In the genomic region with DNA sequence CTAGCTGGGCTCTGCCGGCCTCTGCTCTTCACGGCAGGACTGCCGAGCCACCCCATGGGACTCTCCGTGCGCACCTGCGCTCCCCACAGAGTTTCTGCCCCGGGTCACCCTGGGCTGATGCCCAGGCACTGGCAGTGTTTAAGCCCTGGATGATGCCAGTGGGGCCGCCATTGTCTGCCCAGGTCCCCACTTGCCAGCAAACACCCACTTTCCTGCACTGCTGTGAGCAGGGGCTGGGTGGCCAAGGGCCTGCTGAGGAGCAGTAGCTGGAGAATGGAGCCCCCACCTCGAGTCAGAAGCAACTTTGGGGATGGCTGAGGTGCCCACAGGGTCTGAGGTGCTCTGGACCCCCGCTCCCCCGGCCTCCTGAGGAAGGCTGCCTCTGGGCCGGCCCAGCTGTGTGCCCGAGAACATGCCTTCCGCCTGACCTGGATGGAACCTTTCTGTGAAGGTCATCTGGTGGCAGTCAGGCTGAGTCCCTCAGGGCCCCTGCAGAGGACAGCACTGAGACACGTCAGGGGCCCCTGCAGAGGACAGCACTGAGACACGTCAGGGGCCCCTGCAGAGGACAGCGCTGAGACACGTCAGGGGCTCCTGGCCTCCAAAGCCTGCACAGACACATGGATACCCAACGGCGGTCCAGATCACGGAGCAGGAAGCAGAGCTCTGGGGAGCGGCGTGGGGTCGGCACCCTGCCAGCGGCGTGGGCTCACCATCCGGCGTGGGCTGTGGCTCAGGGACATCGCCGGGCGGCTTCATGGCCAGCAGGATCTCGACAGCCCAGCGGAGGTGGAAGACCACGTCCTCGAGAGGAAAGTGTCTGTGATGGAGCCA, we compare ENCODE assay signal across 18 cellular contexts.
DNase-seq lines count a peak whose midpoint lies in the region; ATAC-seq and TF ChIP-seq lines count a peak whose summit lies in the region.
"Had no signal": no experiment of that assay in that cellular context is flagged by ENCODE, and none has a peak within 500 bp of the region (broad histone marks: within the 10 kb centered on the region; RNA-seq: fewer than 3 reads in every experiment).

No MANE protein-coding gene starts in this region.

- H3K4me1 ChIP-seq in left ventricle myocardium inferior (no peaks in the 10 kb centered on the region), mucosa of descending colon (ENCODE audit: low read depth) (no peaks in the 10 kb centered on the region), upper lobe of right lung (no peaks in the 10 kb centered on the region), adrenal gland (replicated peaks in 1 of 2) (no peaks in the 10 kb centered on the region)

- H3K36me3 ChIP-seq in left ventricle myocardium inferior: no peaks in the 10 kb centered on the region
- no peaks in the 10 kb centered on the region for H3K36me3 ChIP-seq in mucosa of descending colon (ENCODE audit: low read depth)
- H3K36me3 ChIP-seq in upper lobe of right lung: no peaks in the 10 kb centered on the region
- H3K36me3 ChIP-seq in adrenal gland (replicated peaks in 1 of 2): no peaks in the 10 kb centered on the region

- H3K4me3 ChIP-seq in left ventricle myocardium inferior: no peak overlapping the region
- H3K4me3 ChIP-seq in mucosa of descending colon: no peak overlapping the region
- H3K4me3 ChIP-seq in upper lobe of right lung: no peak overlapping the region
- no peak overlapping the region for H3K4me3 ChIP-seq in foreskin fibroblast (ENCODE audit: low read depth in 1 of 2, low read length in 2 of 2)
- no peak overlapping the region for H3K4me3 ChIP-seq in adrenal gland
- H3K4me3 ChIP-seq: GM23248 had no signal

- TF ChIP-seq CTCF in left ventricle myocardium inferior (IDR thresholded peaks at IDR 0.05; ENCODE audit: borderline replicate concordance): no peak
- no peak for TF ChIP-seq CTCF in mucosa of descending colon (IDR thresholded peaks at IDR 0.05)
- no peak for TF ChIP-seq CTCF in upper lobe of right lung (IDR thresholded peaks at IDR 0.05)
- TF ChIP-seq CTCF in foreskin fibroblast (IDR thresholded peaks at IDR 0.05; ENCODE audit: low read depth, low read length): no peak
- TF ChIP-seq CTCF in adrenal gland (IDR thresholded peaks at IDR 0.05): no peak

- H3K27me3 ChIP-seq in left ventricle myocardium inferior (ENCODE audit: low read depth) (peaks cover 60% of the 10 kb centered on the region), upper lobe of right lung (peaks cover 36% of the 10 kb centered on the region), adrenal gland (peaks cover 21% of the 10 kb centered on the region)

- no peak overlapping the region for H3K27ac ChIP-seq in left ventricle myocardium inferior (replicated peaks)
- no peak overlapping the region for H3K27ac ChIP-seq in upper lobe of right lung
- H3K27ac ChIP-seq in adrenal gland: no peak overlapping the region
- H3K27ac ChIP-seq: GM23248, KMS-11 had no signal

- peak; percentile 32 for DNase-seq in Right ventricle myocardium superior
- no peak for DNase-seq in left ventricle myocardium inferior
- DNase-seq in left ventricle myocardium superior: peak; percentile 17
- peak in 2 of 3 donors; percentile 18 to 33 for DNase-seq in mucosa of descending colon
- peak; percentile 44 for DNase-seq in upper lobe of right lung
- DNase-seq in foreskin fibroblast: no peak
- no peak for DNase-seq in adrenal gland
- DNase-seq: AML-193; CD4-positive, CD25-positive, alpha-beta regulatory T cell; DND-41; GDM1; GM23248; NCI-H1092 treated with DMSO at 0.1 percent for 48 hours; NCI-H1694 treated with DMSO at 0.1 percent for 48 hours; NCI-H748 treated with DMSO at 0.1 percent for 48 hours; PC-3 had no signal

- intact Hi-C loops in Right ventricle myocardium superior (cut with DNase I) (no loop called here), left ventricle myocardium inferior (cut with micrococcal nuclease) (no loop called here), left ventricle myocardium superior (cut with micrococcal nuclease) (no loop called here), mucosa of descending colon (cut with DNase I, micrococcal nuclease) (no loop called here), upper lobe of right lung (cut with DNase I) (no loop called here), adrenal gland (cut with DNase I) (no loop called here)

- no peak for TF ChIP-seq POLR2A in adrenal gland (IDR thresholded peaks at IDR 0.05)

- 83 to 100% (median 86%) methylated on average over 5 to 35 of the region's 35 CpGs for WGBS in adrenal gland, 4 donors

- ATAC-seq in Right ventricle myocardium superior (ENCODE audit: poor library complexity): no peak
- no peak for ATAC-seq in left ventricle myocardium superior
- no peak for ATAC-seq in mucosa of descending colon
- ATAC-seq in upper lobe of right lung: no peak
- no peak for ATAC-seq in HG03469 (IDR thresholded peaks at IDR 0.05; ENCODE audit: unreplicated experiment)
- ATAC-seq: PC-3 had no signal

- H3K9me3 ChIP-seq in left ventricle myocardium inferior (replicated peaks): peaks cover 4% of the 10 kb centered on the region
- H3K9me3 ChIP-seq in mucosa of descending colon: no peaks in the 10 kb centered on the region
- H3K9me3 ChIP-seq in upper lobe of right lung: no peaks in the 10 kb centered on the region
- H3K9me3 ChIP-seq in adrenal gland (replicated peaks in 1 of 3): no peaks in the 10 kb centered on the region

Comparison
In these comparisons a context has a peak if more than half of its experiments do, and no peak if none do; other contexts are left out.
1. DNase-seq: peak in Right ventricle myocardium superior (single experiment), left ventricle myocardium superior (single experiment), mucosa of descending colon (2 of 3) and upper lobe of right lung (single experiment); none in left ventricle myocardium inferior (single experiment), foreskin fibroblast (0 of 2) and adrenal gland (0 of 7).